8 cellular contexts compared by ENCODE assay signal in the genomic region with DNA sequence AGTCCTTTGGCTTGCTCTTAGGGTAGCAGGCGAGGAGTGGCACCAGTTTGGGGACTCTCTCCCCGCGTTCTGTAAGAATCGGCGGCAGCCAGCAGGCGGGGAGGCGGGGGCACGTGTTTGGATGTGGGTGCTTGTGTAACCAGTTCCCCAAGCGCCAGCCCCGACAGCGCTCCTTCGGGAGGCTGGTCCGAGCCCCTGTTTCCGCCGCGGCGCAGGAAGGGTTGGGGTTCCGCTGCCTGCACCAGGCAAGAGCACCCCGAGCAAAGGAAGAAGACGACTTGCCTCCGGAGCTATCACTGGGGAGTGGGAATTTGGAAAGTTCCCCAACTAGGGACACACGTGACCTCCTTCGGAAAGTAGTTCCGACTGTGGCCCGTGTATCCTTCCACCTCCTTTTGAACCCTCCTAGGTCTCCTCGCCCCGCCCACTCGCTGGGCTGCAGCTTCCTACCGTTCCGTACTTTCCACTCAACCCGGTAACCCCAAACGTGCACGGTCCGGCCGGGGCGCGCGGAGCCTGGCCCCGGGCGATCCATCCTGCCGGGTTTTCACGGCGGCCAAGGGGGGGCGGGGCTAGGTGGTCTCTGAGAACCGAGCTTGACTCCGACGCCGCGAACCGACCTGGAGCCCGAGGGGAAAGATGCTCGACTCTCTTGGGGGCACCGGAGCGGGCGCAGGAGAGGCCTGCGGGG. TPM values are rescaled to one million over a fixed set of nuclear protein-coding genes. Genes with fewer than 3 reads are reported as not detected.
DNase-seq lines count a peak whose midpoint lies in the region; ATAC-seq and TF ChIP-seq lines count a peak whose summit lies in the region.

No MANE protein-coding gene starts in this region.

- H3K9me3 Mint-ChIP-seq in Caco-2 (ENCODE audit: unreplicated experiment) (no peaks in the 10 kb centered on the region), naive B cell (no peaks in the 10 kb centered on the region)
- H3K9me3 Mint-ChIP-seq in activated T-helper 17 cell treated with anti-CD3 and anti-CD28 coated beads, Interleukin-2, amount 50 U/mL, for 72 hours, result no peaks in the 10 kb centered on the region

- H3K36me3 Mint-ChIP-seq in Caco-2 (ENCODE audit: insufficient read depth, unreplicated experiment) (peaks cover 32% of the 10 kb centered on the region), naive B cell (no peaks in the 10 kb centered on the region)
- H3K36me3 Mint-ChIP-seq in activated T-helper 17 cell treated with anti-CD3 and anti-CD28 coated beads, Interleukin-2, amount 50 U/mL, for 72 hours (ENCODE audit: low read depth), result peaks cover 32% of the 10 kb centered on the region

- CTCF ChIA-PET in Caco-2 (lab: Charles Lee), result interaction anchor here (0.6 to 2.4 kb wide), 9 partner anchors 9 to 527 kb away, joined by 3 to 13 read pairs (median 3); a partner anchor contains a TSS

- BruUV-seq in Caco-2 (replicated peaks; lab: Mats Ljungman, UMichigan), result no TSS peak

- H3K27me3 Mint-ChIP-seq in Caco-2 (ENCODE audit: insufficient read depth, unreplicated experiment), result no peaks in the 10 kb centered on the region
- no peaks in the 10 kb centered on the region for H3K27me3 Mint-ChIP-seq in activated T-helper 17 cell treated with anti-CD3 and anti-CD28 coated beads, Interleukin-2, amount 50 U/mL, for 72 hours
- no peaks in the 10 kb centered on the region for H3K27me3 Mint-ChIP-seq in naive B cell

- intact Hi-C loops in Caco-2 (cut with micrococcal nuclease; ENCODE audit: unreplicated experiment), result loop anchor here (1.0 to 5.0 kb wide), 6 partner anchors 19 to 691 kb away; a partner anchor contains a TSS

- H3K27me3 ChIP-seq in Caco-2 (replicated peaks; ENCODE audit: control insufficient read depth, insufficient read depth, low read length) (no peaks in the 10 kb centered on the region), Peyer's patch (no peaks in the 10 kb centered on the region), fibroblast of lung (ENCODE audit: control insufficient read depth, insufficient read depth, low read length) (no peaks in the 10 kb centered on the region)

- H3K79me2 ChIP-seq in fibroblast of lung (ENCODE audit: control insufficient read depth, insufficient read depth, low read length), result peaks cover 40% of the 10 kb centered on the region

- peak; percentile 28 to 72 for TF ChIP-seq POLR2A in Peyer's patch (IDR thresholded peaks at IDR 0.05)

- peak overlapping the region; percentile 97 for H3K4me3 Mint-ChIP-seq in Caco-2 (ENCODE audit: unreplicated experiment)
- H3K4me3 Mint-ChIP-seq in activated T-helper 17 cell treated with anti-CD3 and anti-CD28 coated beads, Interleukin-2, amount 50 U/mL, for 72 hours, result peak overlapping the region; percentile 96
- peak overlapping the region; percentile 95 to 99 (median 97) for H3K4me3 Mint-ChIP-seq in naive B cell

- H3K4me2 ChIP-seq in fibroblast of lung (ENCODE audit: extremely low read depth, insufficient read depth, low read length), result peak overlapping the region; percentile 99

- H3K27ac Mint-ChIP-seq in Caco-2 (ENCODE audit: unreplicated experiment) (peak overlapping the region; percentile 93), naive B cell (peak overlapping the region; percentile 94 to 98 (median 97))
- H3K27ac Mint-ChIP-seq in activated T-helper 17 cell treated with anti-CD3 and anti-CD28 coated beads, Interleukin-2, amount 50 U/mL, for 72 hours, result peak overlapping the region; percentile 91

- no peak for TF ChIP-seq CTCF in Caco-2 (IDR thresholded peaks at IDR 0.05; ENCODE audit: insufficient read depth in 1 of 2, low read depth in 1 of 2, low read length in 1 of 2, severe bottlenecking in 1 of 2, unreplicated experiment in 1 of 2)
- peak in 2 of 6 experiments; percentile 16 for TF ChIP-seq CTCF in Peyer's patch (IDR thresholded peaks at IDR 0.05)
- TF ChIP-seq CTCF in fibroblast of lung (conservative IDR thresholded peaks at IDR 0.05 in 1 of 2, IDR thresholded peaks at IDR 0.05 in 1 of 2; ENCODE audit: low read depth in 1 of 2, low read length in 2 of 2), result no peak

- H4K20me1 ChIP-seq in fibroblast of lung (ENCODE audit: control insufficient read depth, extremely low read depth, insufficient read depth, low read length), result peaks cover 6% of the 10 kb centered on the region

- H3K27ac ChIP-seq in Peyer's patch (peak overlapping the region; percentile 93 to 99 (median 96)), fibroblast of lung (ENCODE audit: insufficient read depth, low read length) (peak overlapping the region; percentile 88)

- H3K36me3 ChIP-seq in Caco-2 (ENCODE audit: control insufficient read depth, insufficient read depth, low read length), result no peaks in the 10 kb centered on the region
- no peaks in the 10 kb centered on the region for H3K36me3 ChIP-seq in Peyer's patch
- no peaks in the 10 kb centered on the region for H3K36me3 ChIP-seq in fibroblast of lung (ENCODE audit: control insufficient read depth, insufficient read depth, low read length)

- POLR2A ChIA-PET in Caco-2 (lab: Charles Lee), result interaction anchor here (0.7 to 2.9 kb wide), 6 partner anchors 20 to 355 kb away, joined by 3 to 15 read pairs (median 6); a partner anchor contains a TSS

- DNase-seq in Caco-2 (peak; percentile 98), Peyer's patch (peak; percentile 97 to 99 (median 98)), fibroblast of lung (ENCODE audit: low read depth in 2 of 2) (peak; percentile 99), naive B cell (peak; percentile 92)
- DNase-seq in stimulated activated CD8-positive, alpha-beta memory T cell treated with anti-CD3 and anti-CD28 coated beads, Interleukin-7, amount 100 ng/mL, for 48 hours (ENCODE audit: extremely low read depth in 1 of 2, low read depth in 1 of 2), result peak; percentile 87 to 90

- H3K4me1 ChIP-seq in Caco-2, result 0 out of 2 replicates have a peak, but pooled peaks cover 6% of the 10 kb centered on the region
- H3K4me1 ChIP-seq in Peyer's patch, result peaks cover 0 to 13% (median 1%) of the 10 kb centered on the region in 4 donors
- H3K4me1 ChIP-seq in fibroblast of lung (ENCODE audit: control insufficient read depth, extremely low read depth, insufficient read depth, low read length), result peaks cover 3% of the 10 kb centered on the region

- H3K4me1 Mint-ChIP-seq in Caco-2 (ENCODE audit: low read depth, unreplicated experiment), result peaks cover 29% of the 10 kb centered on the region
- H3K4me1 Mint-ChIP-seq in activated T-helper 17 cell treated with anti-CD3 and anti-CD28 coated beads, Interleukin-2, amount 50 U/mL, for 72 hours, result peaks cover 23% of the 10 kb centered on the region
- peaks cover 39 to 43% (median 40%) of the 10 kb centered on the region in 3 donors for H3K4me1 Mint-ChIP-seq in naive B cell

- H3K4me3 ChIP-seq in Caco-2 (ENCODE audit: low read depth, low read length), result peak overlapping the region; percentile 69
- H3K4me3 ChIP-seq in Peyer's patch, result peak overlapping the region; percentile 67 to 92 (median 86)
- peak overlapping the region; percentile 80 to 86 (median 84) for H3K4me3 ChIP-seq in fibroblast of lung (replicated peaks in 1 of 4; ENCODE audit: control extremely low read depth in 1 of 4, insufficient read depth in 1 of 4, low read depth in 3 of 4, low read length in 4 of 4)

- no peaks in the 10 kb centered on the region for H3K9me3 ChIP-seq in Caco-2
- H3K9me3 ChIP-seq in Peyer's patch, result no peaks in the 10 kb centered on the region
- no peaks in the 10 kb centered on the region for H3K9me3 ChIP-seq in fibroblast of lung (ENCODE audit: control insufficient read depth, insufficient read depth, low read depth, low read length)

- ATAC-seq in GM19395 (IDR thresholded peaks at IDR 0.05; ENCODE audit: unreplicated experiment) (peak; percentile 58), HG03571 (IDR thresholded peaks at IDR 0.05; ENCODE audit: unreplicated experiment) (peak; percentile 40), naive B cell (ENCODE audit: low read depth in 2 of 2) (peak; percentile 55 to 62)
- ATAC-seq in activated T-helper 17 cell treated with anti-CD3 and anti-CD28 coated beads, Interleukin-2, amount 50 U/mL, for 72 hours (replicated peaks), result peak; percentile 59

- peak overlapping the region; percentile 79 for H3K9ac ChIP-seq in fibroblast of lung (ENCODE audit: insufficient read depth, low read length)

- peak overlapping the region; percentile 98 for H2AFZ ChIP-seq in fibroblast of lung (ENCODE audit: low read length)

RNA-seq across cellular contexts. Expression of a gene that starts 1.2 kb away (rescaled TPM):
- total RNA-seq in Caco-2 (2022) (1.0 and 1.2 TPM in 2 replicates), Peyer's patch (1 to 10 TPM in 1 of 4 donors, under 1 TPM in 3; 0.35 to 1.1 (median 0.61) TPM), fibroblast of lung (0.51 and 0.66 TPM in 2 replicates)
- total RNA-seq in activated T-helper 17 cell treated with anti-CD3 and anti-CD28 coated beads, Interleukin-2, amount 50 U/mL, for 72 hours, result under 1 TPM; 0.45 to 0.78 TPM
- polyA plus RNA-seq in fibroblast of lung (0.49 and 0.54 TPM in 2 replicates), naive B cell (ENCODE audit: low read depth in 6 of 6) (under 1 TPM in 5 of 6 donors, not detected in 1; 0.09 to 0.55 (median 0.22) TPM)
- polyA plus RNA-seq in fibroblast of lung (2012), result 0.51 and 0.65 TPM in 2 replicates
- polyA minus RNA-seq in fibroblast of lung (ENCODE audit: low replicate concordance), result 2.0 and 3.0 TPM in 2 replicates

RNA-seq across cellular contexts. Expression of a gene that starts 1.3 kb away (rescaled TPM):
- total RNA-seq in Caco-2 (2022) (56.3 and 57.1 TPM in 2 replicates), Peyer's patch (100 to 1,000 TPM; 107 to 146 (median 125) TPM), fibroblast of lung (200 and 222 TPM in 2 replicates)
- total RNA-seq in activated T-helper 17 cell treated with anti-CD3 and anti-CD28 coated beads, Interleukin-2, amount 50 U/mL, for 72 hours, result 10 to 100 TPM; 64.2 to 65.8 TPM
- polyA plus RNA-seq in fibroblast of lung (50.9 and 60.2 TPM in 2 replicates), naive B cell (ENCODE audit: low read depth in 6 of 6) (10 to 100 TPM; 34.1 to 53.4 (median 46.7) TPM)
- polyA plus RNA-seq in fibroblast of lung (2012), result 50.8 and 60.8 TPM in 2 replicates
- polyA minus RNA-seq in fibroblast of lung (ENCODE audit: low replicate concordance), result 5.8 and 32.6 TPM in 2 replicates

RNA-seq across cellular contexts. Expression of a gene that starts 44.1 kb away (rescaled TPM):
- total RNA-seq in Caco-2 (2022) (48.8 and 51.6 TPM in 2 replicates), Peyer's patch (10 to 100 TPM; 27.2 to 36.3 (median 32.2) TPM), fibroblast of lung (32.1 and 34.7 TPM in 2 replicates)
- total RNA-seq in activated T-helper 17 cell treated with anti-CD3 and anti-CD28 coated beads, Interleukin-2, amount 50 U/mL, for 72 hours, result 10 to 100 TPM; 31.2 to 45.9 TPM
- polyA plus RNA-seq in fibroblast of lung (34.9 and 49.0 TPM in 2 replicates), naive B cell (ENCODE audit: low read depth in 6 of 6) (10 to 100 TPM; 21.1 to 32.2 (median 30.4) TPM)
- 19.3 and 30.4 TPM in 2 replicates for polyA plus RNA-seq in fibroblast of lung (2012)
- 2.4 and 5.6 TPM in 2 replicates for polyA minus RNA-seq in fibroblast of lung (ENCODE audit: low replicate concordance)

Comparison
In these comparisons a context has a peak if more than half of its experiments do, and no peak if none do; other contexts are left out.
1. Peak in every context shown above with its lines: DNase-seq, ATAC-seq, H3K4me3 ChIP-seq and H3K27ac ChIP-seq.